In the genomic region with DNA sequence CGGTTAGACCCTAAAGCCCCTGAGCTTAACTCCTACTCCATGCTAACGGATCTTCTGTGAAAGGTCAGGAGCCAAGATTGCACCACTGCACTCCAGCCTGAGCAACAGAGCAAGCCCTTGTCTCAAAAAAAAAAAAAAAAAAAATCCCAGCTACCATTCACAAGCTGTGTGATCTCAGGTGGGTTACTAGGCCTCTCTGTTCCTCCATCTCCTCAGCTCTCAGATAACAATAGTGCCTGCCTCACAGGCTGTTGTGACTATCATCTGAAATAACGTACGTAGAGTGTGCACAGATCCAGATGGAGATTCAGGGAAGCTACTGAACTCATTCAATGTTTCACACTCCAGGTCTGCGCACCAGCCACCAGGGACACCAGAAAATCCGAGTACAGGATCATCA, we compare ENCODE assay signal across 22 cellular contexts. TPM values are rescaled to one million over a fixed set of nuclear protein-coding genes. Genes with fewer than 3 reads are reported as not detected.
DNase-seq lines count a peak whose midpoint lies in the region; ATAC-seq, FAIRE-seq and TF ChIP-seq lines count a peak whose summit lies in the region.
"Had no signal": no experiment of that assay in that cellular context is flagged by ENCODE, and none has a peak within 500 bp of the region (broad histone marks: within the 10 kb centered on the region; RNA-seq: fewer than 3 reads in every experiment).

No MANE protein-coding gene starts in this region.

- peak; percentile 66 for FAIRE-seq in K562 (lab: Jason Lieb, UNC)
- FAIRE-seq: A549, D721Med, G401.6, GM12891 had no signal

- intact Hi-C loops in K562 (cut with micrococcal nuclease) (no loop called here), lower leg skin (cut with DNase I; ENCODE audit: low total_unique reads) (no loop called here)

- POLR2A ChIA-PET in HEK293 (lab: Yijun Ruan, JAX) (no interaction called here), K562 (lab: Yijun Ruan, JAX) (interaction anchor here (1.1 kb wide), 1 partner anchor 19 kb away, joined by 5 read pairs; no protein-coding TSS in a partner anchor)

- no peak for TF ChIP-seq RAD21 in K562 (CRISPR knock-in tag; conservative IDR thresholded peaks at IDR 0.05 in 1 of 2, IDR thresholded peaks at IDR 0.05 in 1 of 2)

- no TSS peak for BruUV-seq in K562 (replicated peaks; lab: Mats Ljungman, UMichigan)

- peaks cover 12% of the 10 kb centered on the region for H3K4me1 Mint-ChIP-seq in neural progenitor cell
- H3K4me1 Mint-ChIP-seq: B cell had no signal

- TF ChIP-seq CTCF in HEK293 (tag by site-specific recombination; IDR thresholded peaks at IDR 0.05) (no peak), K562 (IDR thresholded peaks at IDR 0.05 in 2 of 3, conservative IDR thresholded peaks at IDR 0.05 in 1 of 3; ENCODE audit: insufficient read depth in 2 of 3, low read depth in 1 of 3, low read length in 3 of 3) (no peak), neural progenitor cell (IDR thresholded peaks at IDR 0.05) (no peak), lower leg skin (IDR thresholded peaks at IDR 0.05) (no peak)

- H2AFZ ChIP-seq in K562 (ENCODE audit: low read depth, low read length) (no peak overlapping the region), neural progenitor cell (replicated peaks) (no peak overlapping the region)

- H3K36me3 ChIP-seq in HEK293 (ENCODE audit: control insufficient read depth in 2 of 2, insufficient read depth in 1 of 2, low read length in 2 of 2) (no peaks in the 10 kb centered on the region), K562 (ENCODE audit: control insufficient read depth, insufficient read depth, low read length) (no peaks in the 10 kb centered on the region; the same call in 2 of the 3 replicates), neural progenitor cell (no peaks in the 10 kb centered on the region)
- H3K36me3 ChIP-seq: BLaER1 treated with 17β-estradiol and CSF1 and Interleukin-3, amounts not matched to agents 10 nM and 100 nM had no signal

- no peak overlapping the region for H3K4me2 ChIP-seq in K562 (ENCODE audit: insufficient read depth, low read length)
- H3K4me2 ChIP-seq in neural progenitor cell: no peak overlapping the region
- H3K4me2 ChIP-seq: A549; BLaER1 treated with 17β-estradiol and CSF1 and Interleukin-3, amounts not matched to agents 10 nM and 100 nM had no signal

- no peak overlapping the region for H3K4me3 ChIP-seq in HEK293 (ENCODE audit: low read depth, low read length)
- H3K4me3 ChIP-seq in K562: no peak overlapping the region
- no peak overlapping the region for H3K4me3 ChIP-seq in neural progenitor cell
- no peak overlapping the region for H3K4me3 ChIP-seq in lower leg skin (ENCODE audit: low read depth, poor library complexity, severe bottlenecking)
- H3K4me3 ChIP-seq: A549; BLaER1 treated with 17β-estradiol and CSF1 and Interleukin-3, amounts not matched to agents 10 nM and 100 nM had no signal

- peaks cover 3% of the 10 kb centered on the region for H3K27me3 Mint-ChIP-seq in neural progenitor cell (ENCODE audit: insufficient read depth, low read depth)
- H3K27me3 Mint-ChIP-seq: B cell; CD4-positive, alpha-beta T cell had no signal

- no peak for TF ChIP-seq EP300 in K562 (IDR thresholded peaks at IDR 0.05; ENCODE audit: low read length)

- H3K9me1 ChIP-seq in K562 (ENCODE audit: control insufficient read depth, insufficient read depth, low read length): no peaks in the 10 kb centered on the region

- ATAC-seq in K562: no peak
- ATAC-seq: A549; CD8-positive, alpha-beta T cell had no signal

- no peaks in the 10 kb centered on the region for H4K20me1 ChIP-seq in K562 (replicated peaks; ENCODE audit: control insufficient read depth, insufficient read depth, low read length)
- no peaks in the 10 kb centered on the region for H4K20me1 ChIP-seq in neural progenitor cell (ENCODE audit: low read depth)

- H3K36me3 Mint-ChIP-seq in neural progenitor cell: no peaks in the 10 kb centered on the region
- H3K36me3 Mint-ChIP-seq: CD8-positive, alpha-beta T cell had no signal

- CTCF ChIA-PET in HEK293 (lab: Yijun Ruan, JAX): interaction anchor here (0.6 to 2.0 kb wide), 4 partner anchors 18 to 325 kb away, joined by 3 to 6 read pairs (median 4); no protein-coding TSS in a partner anchor
- CTCF ChIA-PET in K562 (lab: Yijun Ruan, JAX; ENCODE audit: low intra/inter-chr PET ratio): no interaction called here

- no peaks in the 10 kb centered on the region for H3K9me3 ChIP-seq in HEK293 (ENCODE audit: control insufficient read depth, insufficient read depth, low read depth, low read length)
- peaks cover 4% of the 10 kb centered on the region; the same call in 1 of the 2 replicates for H3K9me3 ChIP-seq in K562 (replicated peaks; ENCODE audit: control insufficient read depth, insufficient read depth, low read depth, low read length)
- no peaks in the 10 kb centered on the region for H3K9me3 ChIP-seq in neural progenitor cell (ENCODE audit: low read depth)
- H3K9me3 ChIP-seq: A549 had no signal

- DNase-seq in activated effector memory CD4-positive, alpha-beta T cell treated with anti-CD3 and anti-CD28 coated beads, Interleukin-2, amount 50 U/mL, for 16 hours: peak; percentile 10
- DNase-seq in activated effector memory CD4-positive, alpha-beta T cell treated with Interleukin-2 at 50 U/mL for 16 hours: no peak
- DNase-seq in K562 (ENCODE audit: extremely low read depth in 1 of 4, low spot score in 3 of 4) (no peak), neural progenitor cell (ENCODE audit: low spot score) (no peak), lower leg skin (ENCODE audit: low spot score in 2 of 2) (no peak)
- DNase-seq in stimulated activated CD4-positive, alpha-beta T cell treated with anti-CD3 and anti-CD28 coated beads, Interleukin-15, amount 100 ng/mL, for 24 hours: no peak
- DNase-seq: AML-193; Caco-2; Calu3; CD4-positive, alpha-beta T cell; CD8-positive, alpha-beta T cell; DMS79 treated with DMSO at 0.1 percent for 48 hours; GF-D8 had no signal

- H3K79me2 ChIP-seq in K562 (ENCODE audit: control insufficient read depth, insufficient read depth, low read length) (no peaks in the 10 kb centered on the region), neural progenitor cell (ENCODE audit: low read depth) (no peaks in the 10 kb centered on the region)

- H3K4me1 ChIP-seq in HEK293 (ENCODE audit: control insufficient read depth, insufficient read depth, low read length) (peaks cover under 1% of the 10 kb centered on the region; the same call in 1 of the 2 replicates), K562 (replicated peaks in 1 of 2; ENCODE audit: control insufficient read depth in 2 of 2, insufficient read depth in 2 of 2, low read length in 2 of 2) (peaks cover 0 to 6% of the 10 kb centered on the region in 2 experiments; a peak in 2 of 5 replicates), neural progenitor cell (no peaks in the 10 kb centered on the region)
- H3K4me1 ChIP-seq: Caco-2 had no signal

- no peaks in the 10 kb centered on the region for H3K9me3 Mint-ChIP-seq in neural progenitor cell
- H3K9me3 Mint-ChIP-seq: CD4-positive, alpha-beta T cell had no signal

- H3K9ac ChIP-seq in K562 (ENCODE audit: insufficient read depth in 1 of 2, low read depth in 2 of 2, low read length in 2 of 2) (no peak overlapping the region), neural progenitor cell (no peak overlapping the region)
- H3K9ac ChIP-seq: BLaER1 treated with 17β-estradiol and CSF1 and Interleukin-3, amounts not matched to agents 10 nM and 100 nM had no signal

- no peaks in the 10 kb centered on the region for H3F3A ChIP-seq in neural progenitor cell (ENCODE audit: low read depth)

- peak overlapping the region; percentile 39 for H3K27ac Mint-ChIP-seq in neural progenitor cell
- H3K27ac Mint-ChIP-seq: B cell; CD4-positive, alpha-beta T cell; CD8-positive, alpha-beta T cell had no signal

- no peak overlapping the region for H3K4me3 Mint-ChIP-seq in neural progenitor cell
- H3K4me3 Mint-ChIP-seq: B cell; CD4-positive, alpha-beta T cell; CD8-positive, alpha-beta T cell had no signal

- 51% methylated on average over 5 of the region's 6 CpGs for WGBS in K562 (ENCODE audit: insufficient coverage, low coverage, missing lambda C conversion rate)
- 83 to 87% methylated on average over 6 of the region's 6 CpGs for WGBS in lower leg skin, 2 donors

- in situ Hi-C loops in K562 (cut with MboI): no loop called here

- TF ChIP-seq POLR2A in K562 (conservative IDR thresholded peaks at IDR 0.05) (no peak), lower leg skin (IDR thresholded peaks at IDR 0.05) (no peak)

- H3K27me3 ChIP-seq in K562 (ENCODE audit: control insufficient read depth in 2 of 2, insufficient read depth in 2 of 2, low read length in 2 of 2) (no peaks in the 10 kb centered on the region), neural progenitor cell (no peaks in the 10 kb centered on the region)
- H3K27me3 ChIP-seq: BLaER1 treated with 17β-estradiol and CSF1 and Interleukin-3, amounts not matched to agents 10 nM and 100 nM had no signal

- H3K27ac ChIP-seq in HEK293 (ENCODE audit: extremely low read depth, low read depth, low read length): no peak overlapping the region
- H3K27ac ChIP-seq in K562 (ENCODE audit: extremely low read depth, low read depth, low read length): no peak overlapping the region
- no peak overlapping the region for H3K27ac ChIP-seq in neural progenitor cell
- H3K27ac ChIP-seq: 22Rv1; A549; BLaER1 treated with 17β-estradiol and CSF1 and Interleukin-3, amounts not matched to agents 10 nM and 100 nM; C4-2B had no signal

TF ChIP-seq in HEK293, 187 proteins besides CTCF, POLR2A, EP300 and RAD21 (continues in another document):
- TF ChIP-seq ZNF768 (tag by site-specific recombination; IDR thresholded peaks at IDR 0.05): peak; percentile 69; the same call in 1 of the 2 replicates

TF ChIP-seq in K562, 482 proteins besides CTCF, POLR2A, EP300 and RAD21 (continues in another document):
- no peak for TF ChIP-seq CBFB (CRISPR knock-in tag; IDR thresholded peaks at IDR 0.05)

RNA-seq across cellular contexts. Expression of gene C16orf95, which starts 57.8 kb away (rescaled TPM):
- 15.0 and 27.5 TPM in 2 replicates for total RNA-seq in K562 (2011; cell fraction: chromatin; rRNA removed; ENCODE audit: low replicate concordance)
- total RNA-seq in K562 (2011; cell fraction: nucleolus; rRNA removed): 20.7 and 23.5 TPM in 2 replicates
- total RNA-seq in K562 (2011; cell fraction: nucleoplasm; rRNA removed): 12.6 and 13.9 TPM in 2 replicates
- total RNA-seq in K562 (2014; rRNA removed) (9.3 and 13.9 TPM in 2 replicates), K562 (2014; rRNA removed; fragmentation: Illumina TruSeq; extraction: Trizol) (7.4 and 9.4 TPM in 2 replicates), K562 (2015; rRNA removed; fragmentation: Illumina TruSeq; extraction: Trizol) (9.6 and 10.1 TPM in 2 replicates), K562 (2021) (20.5 and 22.6 TPM in 2 replicates), neural progenitor cell (ENCODE audit: low replicate concordance) (4.8 and 6.7 TPM in 2 replicates), lower leg skin (1 to 10 TPM; 1.4 to 2.5 (median 1.9) TPM)
- polyA plus RNA-seq in K562 (2011; rRNA removed) (6.5 and 11.0 TPM in 2 replicates), K562 (2014; fragmentation: Illumina TruSeq; extraction: Trizol) (5.9 and 7.2 TPM in 2 replicates), K562 (2014; fragmentation: Nextera tagmentation; extraction: Ambion mirVana) (10 to 100 TPM; 13.7 to 15.3 TPM), K562 (2014; rRNA removed) (8.5 TPM in 2 replicates)
- 7.6 and 13.1 TPM in 2 replicates for polyA plus RNA-seq in K562 (2011; cell fraction: cytosol; rRNA removed)
- polyA plus RNA-seq in K562 (2011; cell fraction: nucleus; rRNA removed): 17.5 and 20.0 TPM in 2 replicates
- 23.2 and 31.2 TPM in 2 replicates for polyA plus RNA-seq in K562 (2012)
- 2.5 and 4.1 TPM in 2 replicates for polyA minus RNA-seq in K562 (2011; rRNA and poly(A)+ RNA removed)
- 4.9 and 6.0 TPM in 2 replicates for polyA minus RNA-seq in K562 (2011; cell fraction: cytosol; rRNA and poly(A)+ RNA removed)
- 10.5 and 13.0 TPM in 2 replicates for polyA minus RNA-seq in K562 (2011; cell fraction: nucleus; rRNA and poly(A)+ RNA removed)
